ENCODE assay signal across 6 cellular contexts in the genomic region with DNA sequence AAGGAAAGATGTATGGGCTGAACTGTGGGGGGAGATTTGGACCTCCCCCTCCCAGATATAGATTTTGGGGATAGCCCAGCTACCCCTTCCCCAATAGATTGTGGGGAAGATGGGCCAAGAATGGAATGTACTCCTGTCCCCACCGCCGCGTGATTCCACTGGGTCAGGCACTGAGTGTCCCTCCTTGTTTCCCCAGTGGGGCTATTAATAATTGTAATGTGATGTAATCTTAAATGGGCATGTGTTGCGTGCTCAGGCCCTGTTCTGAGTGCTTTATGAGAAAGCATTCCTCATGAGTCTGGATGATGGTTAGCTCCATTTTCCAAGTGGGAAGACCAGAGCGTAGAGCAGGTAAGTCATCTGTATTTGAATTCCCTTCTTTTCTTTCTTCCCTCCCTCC.
A peak's percentile ranks its signal among the peaks of the same experiment; 100 is the strongest.
DNase-seq lines count a peak whose midpoint lies in the region; ATAC-seq and TF ChIP-seq lines count a peak whose summit lies in the region.

No MANE protein-coding gene starts in this region.

- peaks cover 32% of the 10 kb centered on the region for H3K36me3 ChIP-seq in OCI-LY1 (ENCODE audit: insufficient read depth, low read length)

- peaks cover 23% of the 10 kb centered on the region for H3K4me1 ChIP-seq in OCI-LY1 (ENCODE audit: insufficient read depth, low read length, severe bottlenecking)

- TF ChIP-seq CTCF in OCI-LY1 (IDR thresholded peaks at IDR 0.05; ENCODE audit: low read length) = no peak

- DNase-seq in epithelial cell of prostate (ENCODE audit: low read depth, low spot score) (no peak), iPS-NIHi11 (ENCODE audit: low spot score) (no peak)
- DNase-seq in activated CD8-positive, alpha-beta memory T cell treated with anti-CD3 and anti-CD28 coated beads, Interleukin-2, amount 50 U/mL, for 4 hours = no peak

- H3K27ac ChIP-seq in OCI-LY1 (ENCODE audit: low read depth, low read length, poor library complexity, severe bottlenecking) = no peak overlapping the region
- peak overlapping the region; percentile 77 for H3K27ac ChIP-seq in epithelial cell of prostate
- peak overlapping the region in 13 of 21 experiments; percentile 91 to 97 (median 94) for H3K27ac ChIP-seq in skin epidermis

- no peak for ATAC-seq in HG03442 (IDR thresholded peaks at IDR 0.05; ENCODE audit: unreplicated experiment)

- peak overlapping the region; percentile 96 for H3K4me2 ChIP-seq in OCI-LY1 (ENCODE audit: low read length)

- no peaks in the 10 kb centered on the region for H3K9me3 ChIP-seq in OCI-LY1 (ENCODE audit: low read length)

- H3K79me2 ChIP-seq in OCI-LY1 (ENCODE audit: insufficient read depth, low read length) = peaks cover 13% of the 10 kb centered on the region

- peak overlapping the region; percentile 93 for H3K9ac ChIP-seq in OCI-LY1 (ENCODE audit: low read length)

- no peaks in the 10 kb centered on the region for H4K20me1 ChIP-seq in OCI-LY1 (ENCODE audit: insufficient read depth, low read length)

- H3K4me3 ChIP-seq in OCI-LY1 (ENCODE audit: low read depth, low read length, poor library complexity, severe bottlenecking) = peak overlapping the region; percentile 74
- peak overlapping the region; percentile 57 to 91 (median 82) for H3K4me3 ChIP-seq in skin epidermis

- no peaks in the 10 kb centered on the region for H3K9me2 ChIP-seq in OCI-LY1 (ENCODE audit: low read depth, low read length)

- no peak overlapping the region for H2AFZ ChIP-seq in OCI-LY1 (ENCODE audit: low read length)

- H3F3A ChIP-seq in OCI-LY1 (ENCODE audit: insufficient read depth, low read length) = no peaks in the 10 kb centered on the region

- no peaks in the 10 kb centered on the region for H3K27me3 ChIP-seq in OCI-LY1 (ENCODE audit: insufficient read depth, low read length)
